Comparison of ENCODE assay signal across 1 cellular context in genomic region chr19:18373892-18374629, GRCh38.
TF ChIP-seq lines count a peak whose summit lies in the region.

No MANE protein-coding gene starts in this region.

TF ChIP-seq in SK-N-SH, 30 proteins besides CTCF, POLR2A, EP300 and RAD21 (continued from another document):
- TF ChIP-seq PBX3 (IDR thresholded peaks at IDR 0.05): peak; percentile 45; the same call in 1 of the 2 replicates
- TF ChIP-seq USF2 (IDR thresholded peaks at IDR 0.05; ENCODE audit: borderline replicate concordance, low read depth, low read length): no peak; the same call in 1 of the 2 replicates
- TF ChIP-seq CHD2 (IDR thresholded peaks at IDR 0.05; ENCODE audit: low read length, partially characterized antibody): no peak
- no peak for TF ChIP-seq IRF3 (IDR thresholded peaks at IDR 0.05; ENCODE audit: low read depth, low read length)
- TF ChIP-seq MEF2A (IDR thresholded peaks at IDR 0.05; ENCODE audit: borderline replicate concordance, low read depth): no peak
- peak; percentile 55 for TF ChIP-seq GATA2 (CRISPR knock-in tag; IDR thresholded peaks at IDR 0.05)
- no peak for TF ChIP-seq MXI1 (IDR thresholded peaks at IDR 0.05; ENCODE audit: low read depth, low read length)
- 0 out of 2 replicates have a peak, but pooled peaks have one; percentile 17 for TF ChIP-seq SIN3A (IDR thresholded peaks at IDR 0.05; ENCODE audit: borderline replicate concordance, low read depth, low read length)
- TF ChIP-seq RCOR1 (IDR thresholded peaks at IDR 0.05; ENCODE audit: low read length): no peak
- TF ChIP-seq REST (IDR thresholded peaks at IDR 0.05; ENCODE audit: low read depth, low read length): peak; percentile 51; the same call in 1 of the 2 replicates
- TF ChIP-seq SMC3 (IDR thresholded peaks at IDR 0.05; ENCODE audit: low read depth, low read length): no peak
- no peak for TF ChIP-seq EZH2phosphoT487 (IDR thresholded peaks at IDR 0.05; ENCODE audit: borderline replicate concordance, low read depth)
- no peak for TF ChIP-seq FOXJ3 (CRISPR knock-in tag; IDR thresholded peaks at IDR 0.05)
- peak; percentile 80; the same call in 1 of the 2 replicates for TF ChIP-seq RXRA (IDR thresholded peaks at IDR 0.05; ENCODE audit: borderline replicate concordance, low read depth)
- TF ChIP-seq FOXM1 (IDR thresholded peaks at IDR 0.05; ENCODE audit: low read depth): no peak
- 0 out of 2 replicates have a peak, but pooled peaks have one; percentile 28 for TF ChIP-seq ZBTB33 (IDR thresholded peaks at IDR 0.05; ENCODE audit: borderline replicate concordance, low read depth)
- TF ChIP-seq USF1 (IDR thresholded peaks at IDR 0.05; ENCODE audit: borderline replicate concordance, low read depth): peak; percentile 91
- TF ChIP-seq JUND (IDR thresholded peaks at IDR 0.05): peak; percentile 72; the same call in 1 of the 2 replicates
